ENCODE assay signal across 10 cellular contexts in genomic region chr16:57537596-57538234, GRCh38.
DNase-seq lines count a peak whose midpoint lies in the region; ATAC-seq and TF ChIP-seq lines count a peak whose summit lies in the region.
"Had no signal": no experiment of that assay in that cellular context is flagged by ENCODE, and none has a peak within 500 bp of the region (broad histone marks: within the 10 kb centered on the region; RNA-seq: fewer than 3 reads in every experiment).

No MANE protein-coding gene starts in this region.

- peak; percentile 62 for DNase-seq in activated CD8-positive, alpha-beta memory T cell treated with anti-CD3 and anti-CD28 coated beads for 24 hours
- DNase-seq in activated CD8-positive, alpha-beta memory T cell treated with anti-CD3 and anti-CD28 coated beads, Interleukin-2, amount 50 U/mL, for 48 hours = no peak
- DNase-seq in effector memory CD8-positive, alpha-beta T cell = no peak
- DNase-seq in stimulated activated naive CD8-positive, alpha-beta T cell treated with anti-CD3 and anti-CD28 coated beads, Interleukin-15, Interleukin-2, amounts not matched to agents 100 U/mL and 50 U/mL, for 24 hours = peak; percentile 11
- DNase-seq in DMS114 treated with DMSO at 0.1 percent for 48 hours (lab: John Stamatoyannopoulos, UW; ENCODE audit: unreplicated experiment) (no peak), KG1 (lab: John Stamatoyannopoulos, UW) (no peak)
- DNase-seq: foreskin melanocyte had no signal

- H3K27me3 Mint-ChIP-seq in effector memory CD8-positive, alpha-beta T cell = no peaks in the 10 kb centered on the region

- no peak overlapping the region for H3K4me3 ChIP-seq in OCI-LY1 (ENCODE audit: low read depth, low read length, poor library complexity, severe bottlenecking)

- no peak overlapping the region for H3K27ac ChIP-seq in OCI-LY1 (ENCODE audit: low read depth, low read length, poor library complexity, severe bottlenecking)
- H3K27ac ChIP-seq: pancreas had no signal

- H3K79me2 ChIP-seq in OCI-LY1 (ENCODE audit: insufficient read depth, low read length) = no peaks in the 10 kb centered on the region

- no peaks in the 10 kb centered on the region for H3K9me3 ChIP-seq in OCI-LY1 (ENCODE audit: low read length)
- H3K9me3 ChIP-seq: pancreas had no signal

- H3F3A ChIP-seq in OCI-LY1 (ENCODE audit: insufficient read depth, low read length) = no peaks in the 10 kb centered on the region

- no peak overlapping the region for H3K9ac ChIP-seq in OCI-LY1 (ENCODE audit: low read length)

- peaks cover 15% of the 10 kb centered on the region for H3K4me1 ChIP-seq in OCI-LY1 (ENCODE audit: insufficient read depth, low read length, severe bottlenecking)

- peak overlapping the region; percentile 87 to 88 for H3K4me3 Mint-ChIP-seq in effector memory CD8-positive, alpha-beta T cell

- H3K27me3 ChIP-seq in OCI-LY1 (ENCODE audit: insufficient read depth, low read length) = no peaks in the 10 kb centered on the region
- H3K27me3 ChIP-seq: pancreas had no signal

- peaks cover 66% of the 10 kb centered on the region in 2 donors for H3K4me1 Mint-ChIP-seq in effector memory CD8-positive, alpha-beta T cell (ENCODE audit: low read depth in 2 of 2)

- H3K36me3 ChIP-seq in OCI-LY1 (ENCODE audit: insufficient read depth, low read length) = no peaks in the 10 kb centered on the region
- H3K36me3 ChIP-seq: pancreas had no signal

- H2AFZ ChIP-seq in OCI-LY1 (ENCODE audit: low read length) = no peak overlapping the region

- no peak for TF ChIP-seq CTCF in OCI-LY1 (IDR thresholded peaks at IDR 0.05; ENCODE audit: low read length)

- ATAC-seq in effector memory CD8-positive, alpha-beta T cell (replicated peaks) = no peak
- ATAC-seq in stimulated activated naive CD8-positive, alpha-beta T cell treated with anti-CD3 and anti-CD28 coated beads, Interleukin-15, Interleukin-2, amounts not matched to agents 100 U/mL and 50 U/mL, for 24 hours = no peak
- ATAC-seq in GM21619 (IDR thresholded peaks at IDR 0.05; ENCODE audit: unreplicated experiment) = no peak

- H3K9me2 ChIP-seq in OCI-LY1 (ENCODE audit: low read depth, low read length) = no peaks in the 10 kb centered on the region

- peak overlapping the region; percentile 92 for H3K4me2 ChIP-seq in OCI-LY1 (ENCODE audit: low read length)

- peaks cover 17% of the 10 kb centered on the region for H3K36me3 Mint-ChIP-seq in effector memory CD8-positive, alpha-beta T cell (ENCODE audit: insufficient read depth)

- H3K9me3 Mint-ChIP-seq in effector memory CD8-positive, alpha-beta T cell = no peaks in the 10 kb centered on the region

- peak overlapping the region; percentile 94 to 97 for H3K27ac Mint-ChIP-seq in effector memory CD8-positive, alpha-beta T cell

- no peaks in the 10 kb centered on the region for H4K20me1 ChIP-seq in OCI-LY1 (ENCODE audit: insufficient read depth, low read length)

Comparison
In these comparisons a context has a peak if more than half of its experiments do, and no peak if none do; other contexts are left out.
1. DNase-seq: peak in activated CD8-positive, alpha-beta memory T cell treated with anti-CD3 and anti-CD28 coated beads for 24 hours (single experiment) and stimulated activated naive CD8-positive, alpha-beta T cell treated with anti-CD3 and anti-CD28 coated beads, Interleukin-15, Interleukin-2, amounts not matched to agents 100 U/mL and 50 U/mL, for 24 hours (single experiment); none in activated CD8-positive, alpha-beta memory T cell treated with anti-CD3 and anti-CD28 coated beads, Interleukin-2, amount 50 U/mL, for 48 hours (single experiment), effector memory CD8-positive, alpha-beta T cell (0 of 3), DMS114 treated with DMSO at 0.1 percent for 48 hours (single experiment) and KG1 (single experiment).